Comparison of ENCODE assay signal across 8 cellular contexts in genomic region chr9:19048966-19049871, GRCh38. TPM values are rescaled to one million over a fixed set of nuclear protein-coding genes. Genes with fewer than 3 reads are reported as not detected.
DNase-seq lines count a peak whose midpoint lies in the region; ATAC-seq and TF ChIP-seq lines count a peak whose summit lies in the region.

Gene RRAGA (plus strand): TSS chr9:19049427. CDS start chr9:19049660, 233 bp downstream.

- peak within 1 kb of the TSS; percentile 88 for H3K4me3 ChIP-seq in Jurkat, Clone E6-1 (ENCODE audit: low read length)
- H3K4me3 ChIP-seq in PC-3 (ENCODE audit: low read length) (peak within 1 kb of the TSS; percentile 89), mucosa of stomach (ENCODE audit: low read length) (peak within 1 kb of the TSS; percentile 58)

- peak within 1 kb of the TSS; percentile 96 for H3K4me2 ChIP-seq in PC-3 (ENCODE audit: low read length)

- POLR2A ChIA-PET in PC-3 (lab: Charles Lee; ENCODE audit: unreplicated experiment) = interaction anchor here (0.6 kb wide), 1 partner anchor 122 kb away, joined by 3 read pairs; no protein-coding TSS in a partner anchor

- BruUV-seq in PC-3 (replicated peaks; lab: Mats Ljungman, UMichigan) = TSS peak; percentile 81

- H3K27me3 ChIP-seq in PC-3 (ENCODE audit: low read length) (no peaks in the 10 kb centered on the region), mucosa of stomach (ENCODE audit: control insufficient read depth, insufficient read depth, low read length) (no peaks in the 10 kb centered on the region)

- H3K9me3 ChIP-seq in PC-3 (ENCODE audit: low read length) (no peaks in the 10 kb centered on the region), mucosa of stomach (ENCODE audit: control insufficient read depth, low read length) (no peaks in the 10 kb centered on the region)

- peaks cover 32% of the 10 kb centered on the region for H3K79me2 ChIP-seq in PC-3 (ENCODE audit: low read length)

- H3K36me3 ChIP-seq in PC-3 (ENCODE audit: low read depth, low read length) (no peaks in the 10 kb centered on the region), mucosa of stomach (ENCODE audit: control insufficient read depth, insufficient read depth, low read length) (no peaks in the 10 kb centered on the region)

- ATAC-seq in GM21619 (IDR thresholded peaks at IDR 0.05; ENCODE audit: unreplicated experiment) = peak; percentile 89
- ATAC-seq in PC-3 = peak; percentile 83

- no peaks in the 10 kb centered on the region for H3K9me2 ChIP-seq in PC-3 (replicated peaks; ENCODE audit: low read length)

- peaks cover 10% of the 10 kb centered on the region; the same call in 1 of the 2 replicates for H4K20me1 ChIP-seq in PC-3 (ENCODE audit: low read length)

- CTCF ChIA-PET in PC-3 (lab: Charles Lee) = interaction anchor here (0.5 to 1.5 kb wide), 5 partner anchors 125 to 1775 kb away, joined by 3 to 6 read pairs (median 4); no protein-coding TSS in a partner anchor

- H3K4me1 ChIP-seq in PC-3 (ENCODE audit: insufficient read depth, low read length) (peaks cover 15% of the 10 kb centered on the region; the same call in 1 of the 2 replicates), mucosa of stomach (ENCODE audit: control insufficient read depth, insufficient read depth, low read length) (peaks cover 25% of the 10 kb centered on the region)

- intact Hi-C loops in PC-3 (cut with micrococcal nuclease) = loop anchor here (1.0 to 2.0 kb wide), 3 partner anchors 125 to 408 kb away; partner anchors contain the start of gene DENND4C

- TF ChIP-seq POLR2A in erythroblast (IDR thresholded peaks at IDR 0.05; ENCODE audit: low read length) = peak; percentile 99

- peak within 1 kb of the TSS; percentile 89 for H2AFZ ChIP-seq in PC-3 (ENCODE audit: low read length)

- H3F3A ChIP-seq in PC-3 (ENCODE audit: low read length, unreplicated experiment) = no peaks in the 10 kb centered on the region

- H3K9ac ChIP-seq in PC-3 (ENCODE audit: low read length) (peak within 1 kb of the TSS; percentile 89), mucosa of stomach (ENCODE audit: low read length) (peak within 1 kb of the TSS; percentile 89)

- DNase-seq in DMS53 treated with DMSO at 0.1 percent for 48 hours (lab: John Stamatoyannopoulos, UW; ENCODE audit: unreplicated experiment) = peak; percentile 89
- peak; percentile 93 for DNase-seq in Jurkat, Clone E6-1 (ENCODE audit: low read depth, low spot score)
- DNase-seq in PC-3 = peak; percentile 92
- DNase-seq in activated T-cell treated with anti-CD3 and anti-CD28 coated beads for 48 hours (ENCODE audit: low read depth) = peak; percentile 93
- peak; percentile 96 to 98 for DNase-seq in erythroblast (lab: John Stamatoyannopoulos, UW)
- peak; percentile 87 to 89 for DNase-seq in stimulated activated CD8-positive, alpha-beta memory T cell treated with anti-CD3 and anti-CD28 coated beads, Interleukin-7, amount 100 ng/mL, for 1 hour (ENCODE audit: low read depth in 2 of 2)

- TF ChIP-seq CTCF in PC-3 (conservative IDR thresholded peaks at IDR 0.05; ENCODE audit: low read depth, low read length) = peak; percentile 76

- H3K27ac ChIP-seq in PC-3 (ENCODE audit: low read length) = peak within 1 kb of the TSS; percentile 68

RNA-seq across cellular contexts. Expression of gene RRAGA, which starts in this region (rescaled TPM):
- polyA plus RNA-seq in Jurkat, Clone E6-1 (2012; ENCODE audit: insufficient read depth, insufficient read length) = 44.7 TPM
- total RNA-seq in PC-3 (2014; rRNA removed) = 13.0 and 16.8 TPM in 2 replicates

Comparison
In these comparisons a context has a peak if more than half of its experiments do, and no peak if none do; other contexts are left out.
1. Peak in every context shown above with its lines: DNase-seq, ATAC-seq, H3K4me3 ChIP-seq and H3K27ac ChIP-seq.